Comparison of ENCODE assay signal across 8 cellular contexts in the genomic region with DNA sequence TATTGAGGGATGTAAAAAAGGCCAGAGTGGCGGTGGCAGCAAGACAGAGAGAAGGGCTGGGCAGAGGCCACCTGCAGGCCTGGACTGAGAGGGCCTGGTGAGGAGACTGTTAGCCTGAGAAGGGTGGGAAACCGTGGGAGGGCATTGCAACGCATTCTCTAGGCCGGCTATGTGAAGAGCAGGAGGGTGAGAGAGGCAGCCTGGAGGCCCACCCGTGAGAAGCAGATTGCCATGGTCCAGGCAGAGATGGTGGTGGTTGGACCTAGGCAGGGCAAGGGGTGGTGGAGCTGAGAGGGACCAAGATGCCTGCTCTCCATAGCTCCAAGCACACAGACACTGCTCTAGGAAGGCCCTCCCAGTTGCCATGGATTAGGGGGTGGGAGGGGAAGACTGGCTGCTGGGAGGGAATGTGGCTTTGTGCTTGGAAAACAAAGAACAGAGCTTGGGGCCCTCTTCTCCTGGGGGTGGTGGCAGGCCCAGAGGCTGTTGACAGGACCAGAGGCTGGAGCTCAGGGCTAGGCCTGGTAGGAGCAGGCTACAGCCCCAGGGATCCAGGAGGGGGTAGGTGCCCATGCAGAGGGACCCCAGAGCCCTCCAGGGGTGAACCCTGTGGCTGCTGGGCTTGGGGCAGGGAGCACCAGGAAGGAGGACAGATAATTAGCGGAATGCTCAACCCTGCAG. TPM values are rescaled to one million over a fixed set of nuclear protein-coding genes. Genes with fewer than 3 reads are reported as not detected.
DNase-seq lines count a peak whose midpoint lies in the region; TF ChIP-seq lines count a peak whose summit lies in the region.
"Had no signal": no experiment of that assay in that cellular context is flagged by ENCODE, and none has a peak within 500 bp of the region (broad histone marks: within the 10 kb centered on the region; RNA-seq: fewer than 3 reads in every experiment).

No MANE protein-coding gene starts in this region.

- no peaks in the 10 kb centered on the region for H3K27me3 Mint-ChIP-seq in neural progenitor cell (ENCODE audit: insufficient read depth, low read depth)
- H3K27me3 Mint-ChIP-seq: IgD-negative memory B cell had no signal

- peaks cover 16% of the 10 kb centered on the region; the same call in 1 of the 2 replicates for H3K4me1 ChIP-seq in HAP-1
- H3K4me1 ChIP-seq in neural progenitor cell = peaks cover 29% of the 10 kb centered on the region

- H3K36me3 Mint-ChIP-seq in neural progenitor cell = peaks cover 15% of the 10 kb centered on the region

- H4K20me1 ChIP-seq in neural progenitor cell (ENCODE audit: low read depth) = peaks cover 20% of the 10 kb centered on the region

- H2AFZ ChIP-seq in neural progenitor cell (replicated peaks) = peak overlapping the region; percentile 51

- H3K27ac Mint-ChIP-seq in neural progenitor cell = peak overlapping the region; percentile 100

- H3K9me3 ChIP-seq in HAP-1 (no peaks in the 10 kb centered on the region), neural progenitor cell (ENCODE audit: low read depth) (no peaks in the 10 kb centered on the region)

- H3K27me3 ChIP-seq in HAP-1 (ENCODE audit: low read depth) (no peaks in the 10 kb centered on the region), neural progenitor cell (no peaks in the 10 kb centered on the region)

- H3K79me2 ChIP-seq in neural progenitor cell (ENCODE audit: low read depth) = peaks cover 15% of the 10 kb centered on the region

- H3K27ac ChIP-seq in cingulate gyrus (ENCODE audit: low read depth, low read length) (peak overlapping the region; percentile 98), neural progenitor cell (peak overlapping the region; percentile 86)

- DNase-seq in HAP-1 (ENCODE audit: low spot score in 2 of 2) = peak; percentile 72 to 78
- DNase-seq in neural progenitor cell (ENCODE audit: low spot score) = peak; percentile 85
- no peak for DNase-seq in activated effector memory CD4-positive, alpha-beta T cell treated with anti-CD3 and anti-CD28 coated beads, Interleukin-2, amount 50 U/mL, for 16 hours
- no peak for DNase-seq in GM10248 (ENCODE audit: extremely low spot score)
- no peak for DNase-seq in kidney tubule cell (ENCODE audit: low spot score)
- DNase-seq: SHP77 treated with DMSO at 0.1 percent for 48 hours had no signal

- no peak overlapping the region for H3K4me3 ChIP-seq in HAP-1
- H3K4me3 ChIP-seq in neural progenitor cell = peak overlapping the region; percentile 11

- H3K36me3 ChIP-seq in HAP-1 (replicated peaks) = no peaks in the 10 kb centered on the region; the same call in 1 of the 2 replicates
- no peaks in the 10 kb centered on the region for H3K36me3 ChIP-seq in neural progenitor cell

- H3K4me2 ChIP-seq in neural progenitor cell = peak overlapping the region; percentile 79

- in situ Hi-C loops in HAP-1 (cut with MboI; ENCODE audit: low sequenced_read_pairs) = no loop called here

- TF ChIP-seq CTCF in neural progenitor cell (IDR thresholded peaks at IDR 0.05) (no peak), GM10248 (IDR thresholded peaks at IDR 0.05; ENCODE audit: control extremely low read depth, extremely low read depth, low read depth, missing control alignments) (no peak)

- peak overlapping the region; percentile 76 for H3K4me3 Mint-ChIP-seq in neural progenitor cell
- H3K4me3 Mint-ChIP-seq: IgD-negative memory B cell had no signal

- POLR2A ChIA-PET in GM10248 (lab: Yijun Ruan, JAX) = no interaction called here

- H3F3A ChIP-seq in neural progenitor cell (ENCODE audit: low read depth) = peaks cover 24% of the 10 kb centered on the region

- CTCF ChIA-PET in GM10248 (lab: Yijun Ruan, JAX) = interaction anchor here (1.0 to 10.5 kb wide), 11 partner anchors 11 to 105 kb away, joined by 3 to 180 read pairs (median 22); a partner anchor contains a TSS

- H3K4me1 Mint-ChIP-seq in neural progenitor cell = peaks cover 54% of the 10 kb centered on the region

- H3K9me3 Mint-ChIP-seq in neural progenitor cell = no peaks in the 10 kb centered on the region
- H3K9me3 Mint-ChIP-seq: IgD-negative memory B cell had no signal

- no peak overlapping the region for H3K9ac ChIP-seq in neural progenitor cell

RNA-seq across cellular contexts. Expression of a gene that starts 12.4 kb away (rescaled TPM):
- 0.19 and 1.3 TPM in 2 replicates for total RNA-seq in neural progenitor cell (ENCODE audit: low replicate concordance)

RNA-seq across cellular contexts. Expression of a gene that starts 15.5 kb away (rescaled TPM):
- total RNA-seq in neural progenitor cell (ENCODE audit: low replicate concordance) = 0.28 TPM in 1 of 2 replicates, not detected in the other

RNA-seq across cellular contexts. Expression of a gene that starts 15.8 kb away (rescaled TPM):
- 21.5 and 54.9 TPM in 2 replicates for total RNA-seq in neural progenitor cell (ENCODE audit: low replicate concordance)

RNA-seq across cellular contexts. Expression of a gene that starts 26.0 kb away (rescaled TPM):
- total RNA-seq in neural progenitor cell (ENCODE audit: low replicate concordance) = 0.90 TPM in 1 of 2 replicates, not detected in the other

RNA-seq across cellular contexts. Expression of a gene that starts 35.1 kb away (rescaled TPM):
- 6.6 and 26.1 TPM in 2 replicates for total RNA-seq in neural progenitor cell (ENCODE audit: low replicate concordance)

Comparison
In these comparisons a context has a peak if more than half of its experiments do, and no peak if none do; other contexts are left out.
1. DNase-seq: peak in HAP-1 (2 of 2) and neural progenitor cell (single experiment); none in activated effector memory CD4-positive, alpha-beta T cell treated with anti-CD3 and anti-CD28 coated beads, Interleukin-2, amount 50 U/mL, for 16 hours (single experiment), GM10248 (single experiment) and kidney tubule cell (single experiment).